ENCODE assay signal across 10 cellular contexts in the genomic region with DNA sequence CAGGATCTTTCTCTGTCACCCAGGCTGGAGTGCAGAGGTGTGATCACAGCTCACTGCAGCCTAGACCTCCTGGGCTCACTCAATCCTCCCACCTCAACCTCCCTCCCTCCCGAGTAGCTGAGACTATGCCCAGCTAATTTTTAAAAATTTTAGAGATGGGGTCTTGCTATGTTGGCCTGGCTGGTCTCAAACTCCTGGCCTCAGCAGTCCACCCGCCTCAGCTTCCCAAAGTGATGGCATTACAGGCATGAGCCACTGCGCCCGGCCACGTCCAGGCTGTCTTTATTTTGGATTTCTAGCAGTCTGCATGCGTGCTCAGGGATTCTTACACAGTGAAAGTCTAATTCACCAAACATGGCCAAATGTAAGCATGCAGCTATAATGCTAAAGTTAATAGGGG.
"Had no signal": no experiment of that assay in that cellular context is flagged by ENCODE, and none has a peak within 500 bp of the region (broad histone marks: within the 10 kb centered on the region; RNA-seq: fewer than 3 reads in every experiment).

No MANE protein-coding gene starts in this region.

- H3K4me2 ChIP-seq: GM23338 had no signal

- H2AFZ ChIP-seq: GM23338 had no signal

- FAIRE-seq: H1, H54, HepG2 had no signal

- H3K27ac Mint-ChIP-seq: GM23338, H9, HFFc6, IgD-negative memory B cell had no signal

- H3K27me3 Mint-ChIP-seq: IgD-negative memory B cell had no signal

- DNase-seq: H9, HCEC 1CT, HFFc6, KG1 had no signal

- H3K9me3 Mint-ChIP-seq: GM23338, HFFc6, IgD-negative memory B cell had no signal

- ATAC-seq: GM23338, HepG2 had no signal

- H3K4me3 Mint-ChIP-seq: GM23338, H9, HFFc6, IgD-negative memory B cell had no signal

- H3K4me1 Mint-ChIP-seq: IgD-negative memory B cell had no signal

- H3K27ac ChIP-seq: HL-60 had no signal

- H3K4me3 ChIP-seq: GM23338 had no signal
